17 cellular contexts compared by ENCODE assay signal in genomic region chr11:65212226-65212801, GRCh38. TPM values are rescaled to one million over a fixed set of nuclear protein-coding genes. Genes with fewer than 3 reads are reported as not detected.
DNase-seq lines count a peak whose midpoint lies in the region; ATAC-seq, FAIRE-seq and TF ChIP-seq lines count a peak whose summit lies in the region.
"Had no signal": no experiment of that assay in that cellular context is flagged by ENCODE, and none has a peak within 500 bp of the region (broad histone marks: within the 10 kb centered on the region; RNA-seq: fewer than 3 reads in every experiment).

No MANE protein-coding gene starts in this region.

- POLR2A ChIA-PET in IMR-90 (lab: Charles Lee; ENCODE audit: unreplicated experiment): no interaction called here
- POLR2A ChIA-PET in endothelial cell of umbilical vein (lab: Charles Lee): no interaction called here

- H2AK5ac ChIP-seq in IMR-90 (ENCODE audit: low read depth, low read length): no peak overlapping the region

- no peak overlapping the region for H3K56ac ChIP-seq in IMR-90 (ENCODE audit: extremely low read depth, insufficient read depth, low read length)

- no peak overlapping the region for H2AK9ac ChIP-seq in IMR-90 (replicated peaks; ENCODE audit: low read depth, low read length, poor library complexity)

- H4K20me1 ChIP-seq in IMR-90 (ENCODE audit: insufficient read depth, low read length) (no peaks in the 10 kb centered on the region), endothelial cell of umbilical vein (replicated peaks; ENCODE audit: control insufficient read depth, extremely low read depth, insufficient read depth, low read length) (no peaks in the 10 kb centered on the region)

- no peak overlapping the region for H3K18ac ChIP-seq in IMR-90 (ENCODE audit: low read depth, low read length)

- no peaks in the 10 kb centered on the region for H3K9me3 ChIP-seq in IMR-90 (ENCODE audit: control insufficient read depth, insufficient read depth, low read length)
- no peaks in the 10 kb centered on the region for H3K9me3 ChIP-seq in endothelial cell of umbilical vein (replicated peaks; ENCODE audit: control insufficient read depth, insufficient read depth, low read length)
- no peaks in the 10 kb centered on the region for H3K9me3 ChIP-seq in neutrophil
- H3K9me3 ChIP-seq: left ventricle myocardium inferior, pancreas, suprapubic skin had no signal

- H3K23ac ChIP-seq in IMR-90 (ENCODE audit: low read depth, low read length): no peak overlapping the region

- H2BK120ac ChIP-seq in IMR-90 (ENCODE audit: low read depth, low read length): no peak overlapping the region

- H3K14ac ChIP-seq in IMR-90 (replicated peaks; ENCODE audit: low read depth, low read length): no peak overlapping the region

- BruUV-seq in IMR-90 (replicated peaks; lab: Mats Ljungman, UMichigan): no TSS peak
- BruUV-seq in endothelial cell of umbilical vein (replicated peaks; lab: Mats Ljungman, UMichigan): no TSS peak

- dilution Hi-C loops in IMR-90 (cut with HindIII; ENCODE audit: low sequenced_read_pairs, unreplicated experiment) (no loop called here), endothelial cell of umbilical vein (cut with MboI; ENCODE audit: extremely low pct_ligation_motif_present, low sequenced_read_pairs) (no loop called here)

- in situ Hi-C loops in GM13977 (cut with MboI; ENCODE audit: low pct_unique_long_range_greater_than_20kb, low sequenced_read_pairs, unreplicated experiment) (no loop called here), IMR-90 (cut with MboI; ENCODE audit: low sequenced_read_pairs) (no loop called here)

- H3K27ac ChIP-seq in IMR-90 (ENCODE audit: insufficient read depth, low read length) (no peak overlapping the region), endothelial cell of umbilical vein (ENCODE audit: insufficient read depth, low read depth, low read length) (no peak overlapping the region), neutrophil (peak overlapping the region; percentile 15)
- H3K27ac ChIP-seq: left ventricle myocardium inferior, pancreas, skin epidermis, suprapubic skin, VCaP had no signal

- H3K9me1 ChIP-seq in IMR-90 (ENCODE audit: insufficient read depth, low read length) (peaks cover 4% of the 10 kb centered on the region; the same call in 1 of the 2 replicates), endothelial cell of umbilical vein (replicated peaks; ENCODE audit: control insufficient read depth, extremely low read depth, insufficient read depth, low read length) (no peaks in the 10 kb centered on the region)

- H2BK15ac ChIP-seq in IMR-90 (ENCODE audit: low read depth, low read length): no peak overlapping the region

- DNase-seq in GM13977 (ENCODE audit: low spot score): peak; percentile 18
- no peak for DNase-seq in IMR-90
- no peak for DNase-seq in endothelial cell of umbilical vein (ENCODE audit: low read depth, low spot score)
- no peak for DNase-seq in occipital lobe (lab: John Stamatoyannopoulos, UW)
- DNase-seq in SKM-1 (lab: John Stamatoyannopoulos, UW; ENCODE audit: unreplicated experiment): no peak
- DNase-seq: amygdala; left ventricle myocardium inferior; NCI-H146; NCI-H446 treated with DMSO at 0.1 percent for 48 hours; stimulated activated CD4-positive, alpha-beta T cell treated with anti-CD3 and anti-CD28 coated beads, Interleukin-4, amount 100 ng/mL, for 24 hours had no signal

- H3K4me1 ChIP-seq in IMR-90 (ENCODE audit: control insufficient read depth, insufficient read depth, low read length): peaks cover 5% of the 10 kb centered on the region
- no peaks in the 10 kb centered on the region for H3K4me1 ChIP-seq in endothelial cell of umbilical vein (ENCODE audit: control insufficient read depth, extremely low read depth, insufficient read depth, low read length)
- peaks cover 56 to 60% of the 10 kb centered on the region in 2 experiments for H3K4me1 ChIP-seq in neutrophil (ENCODE audit: control insufficient read depth in 1 of 2, insufficient read depth in 1 of 2, low read depth in 1 of 2, low read length in 1 of 2)
- H3K4me1 ChIP-seq: pancreas, suprapubic skin had no signal

- H3K4me2 ChIP-seq in IMR-90 (ENCODE audit: low read depth, low read length): no peak overlapping the region
- no peak overlapping the region for H3K4me2 ChIP-seq in endothelial cell of umbilical vein (ENCODE audit: insufficient read depth, low read length)

- intact Hi-C loops in IMR-90 (cut with micrococcal nuclease): no loop called here
- intact Hi-C loops in endothelial cell of umbilical vein (cut with micrococcal nuclease): no loop called here

- H3K36me3 ChIP-seq in IMR-90 (ENCODE audit: control insufficient read depth, insufficient read depth, low read length) (peaks cover 38% of the 10 kb centered on the region), endothelial cell of umbilical vein (ENCODE audit: control insufficient read depth in 2 of 2, extremely low read depth in 1 of 2, insufficient read depth in 2 of 2, low read length in 2 of 2) (peaks cover 0 to 31% of the 10 kb centered on the region in 2 experiments), neutrophil (peaks cover 52% of the 10 kb centered on the region)

- no peak for TF ChIP-seq CTCF in GM13977 (IDR thresholded peaks at IDR 0.05; ENCODE audit: extremely low read depth, insufficient read depth, missing control alignments)
- no peak for TF ChIP-seq CTCF in IMR-90 (conservative IDR thresholded peaks at IDR 0.05; ENCODE audit: low read depth, low read length)
- TF ChIP-seq CTCF in endothelial cell of umbilical vein (IDR thresholded peaks at IDR 0.05; ENCODE audit: extremely low read depth in 1 of 2, insufficient read depth in 1 of 2, low read depth in 1 of 2, low read length in 2 of 2): no peak
- TF ChIP-seq CTCF in neutrophil (IDR thresholded peaks at IDR 0.05): no peak

- H2AFZ ChIP-seq in IMR-90 (replicated peaks; ENCODE audit: low read length, poor library complexity) (no peak overlapping the region), endothelial cell of umbilical vein (ENCODE audit: low read depth, low read length) (no peak overlapping the region)

- H3K4ac ChIP-seq in IMR-90 (ENCODE audit: low read depth, low read length): no peak overlapping the region

- no peak overlapping the region for H2BK20ac ChIP-seq in IMR-90 (ENCODE audit: low read depth, low read length)

- no peak overlapping the region for H4K5ac ChIP-seq in IMR-90 (ENCODE audit: low read depth, low read length)

- no peak overlapping the region for H4K91ac ChIP-seq in IMR-90 (ENCODE audit: insufficient read depth, low read depth, low read length)

- peaks cover 0 to 4% of the 10 kb centered on the region in 2 experiments; a peak in 1 of 4 replicates for H3K79me1 ChIP-seq in IMR-90 (ENCODE audit: low read depth in 1 of 2, low read length in 2 of 2)

- no peak overlapping the region for H4K8ac ChIP-seq in IMR-90 (ENCODE audit: low read depth in 2 of 2, low read length in 2 of 2)

- H3K27me3 ChIP-seq in IMR-90 (ENCODE audit: control insufficient read depth, insufficient read depth, low read length) (no peaks in the 10 kb centered on the region), endothelial cell of umbilical vein (ENCODE audit: control insufficient read depth in 2 of 2, insufficient read depth in 2 of 2, low read length in 2 of 2) (no peaks in the 10 kb centered on the region), neutrophil (no peaks in the 10 kb centered on the region)
- H3K27me3 ChIP-seq: pancreas, suprapubic skin had no signal

- TF ChIP-seq POLR2A in IMR-90 (IDR thresholded peaks at IDR 0.05; ENCODE audit: low read depth, low read length) (no peak), endothelial cell of umbilical vein (IDR thresholded peaks at IDR 0.05; ENCODE audit: low read depth, low read length) (peak; percentile 15)

- no peak overlapping the region for H3K4me3 ChIP-seq in IMR-90 (ENCODE audit: insufficient read depth, low read depth, low read length)
- no peak overlapping the region for H3K4me3 ChIP-seq in endothelial cell of umbilical vein (replicated peaks in 1 of 3; ENCODE audit: insufficient read depth in 1 of 3, low read depth in 1 of 3, low read length in 3 of 3)
- no peak overlapping the region for H3K4me3 ChIP-seq in neutrophil (ENCODE audit: low read depth in 1 of 2, low read length in 1 of 2)
- H3K4me3 ChIP-seq: left ventricle myocardium inferior, pancreas, skin epidermis, suprapubic skin had no signal

- WGBS in IMR-90 (ENCODE audit: extremely low coverage in 2 of 2, insufficient read length in 1 of 2), 2 experiments: 92% methylated on average over 2 of the region's 13 CpGs; no CpG with 5 or more reads in 1 of the 2 experiments

- no peak for FAIRE-seq in endothelial cell of umbilical vein (lab: Jason Lieb, UNC)
- FAIRE-seq: pancreas had no signal

- ATAC-seq in IMR-90 (ENCODE audit: low read depth): 0 out of 2 replicates have a peak, but pooled peaks have one; percentile 25
- no peak for ATAC-seq in HG03139 (IDR thresholded peaks at IDR 0.05; ENCODE audit: unreplicated experiment)

- CTCF ChIA-PET in IMR-90 (lab: Yijun Ruan, JAX): no interaction called here
- CTCF ChIA-PET in endothelial cell of umbilical vein (lab: Charles Lee): interaction anchor here (1.9 to 3.6 kb wide), 2 partner anchors 13 to 117 kb away, joined by 8 to 15 read pairs; no protein-coding TSS in a partner anchor

- H2BK5ac ChIP-seq in IMR-90 (ENCODE audit: low read depth, low read length, poor library complexity, severe bottlenecking): no peak overlapping the region

- no peak overlapping the region for H3K9ac ChIP-seq in IMR-90 (ENCODE audit: low read depth, low read length)
- H3K9ac ChIP-seq in endothelial cell of umbilical vein (replicated peaks; ENCODE audit: extremely low read depth, insufficient read depth, low read length): no peak overlapping the region

- H3K79me2 ChIP-seq in endothelial cell of umbilical vein (ENCODE audit: control insufficient read depth, insufficient read depth, low read length): no peaks in the 10 kb centered on the region

- no peak for TF ChIP-seq RAD21 in IMR-90 (IDR thresholded peaks at IDR 0.05; ENCODE audit: low read length)

RNA-seq across cellular contexts. Expression of gene CAPN1, which starts 30.6 kb away (rescaled TPM):
- 62.8 and 110 TPM in 2 replicates for total RNA-seq in IMR-90 (2012; rRNA removed)
- 182 and 263 TPM in 2 replicates for polyA plus RNA-seq in IMR-90 (2012; rRNA removed)
- 108 and 165 TPM in 2 replicates for polyA plus RNA-seq in IMR-90 (2012; cell fraction: cytosol; rRNA removed)
- 150 and 381 TPM in 2 replicates for polyA plus RNA-seq in IMR-90 (2012; cell fraction: nucleus; rRNA removed; ENCODE audit: low replicate concordance)
- total RNA-seq in endothelial cell of umbilical vein: 201 and 217 TPM in 2 replicates
- 218 and 293 TPM in 2 replicates for polyA plus RNA-seq in endothelial cell of umbilical vein
- 104 and 130 TPM in 2 replicates for polyA plus RNA-seq in endothelial cell of umbilical vein (2011; cell fraction: cytosol; rRNA removed)
- polyA plus RNA-seq in endothelial cell of umbilical vein (2011; cell fraction: nucleus; rRNA removed): 220 and 267 TPM in 2 replicates
- polyA plus RNA-seq in endothelial cell of umbilical vein (2012): 180 and 197 TPM in 2 replicates
- 155 and 183 TPM in 2 replicates for polyA minus RNA-seq in endothelial cell of umbilical vein
- 76.0 TPM for polyA minus RNA-seq in endothelial cell of umbilical vein (2011; cell fraction: cytosol; rRNA and poly(A)+ RNA removed)
- 79.3 and 107 TPM in 2 replicates for polyA minus RNA-seq in endothelial cell of umbilical vein (2011; cell fraction: nucleus; rRNA and poly(A)+ RNA removed)
- total RNA-seq in occipital lobe: 56.5 TPM

RNA-seq across cellular contexts. Expression of gene SPDYC, which starts 42.3 kb away (rescaled TPM):
- not detected in 2 replicates for total RNA-seq in IMR-90 (2012; rRNA removed)
- not detected in 2 replicates for polyA plus RNA-seq in IMR-90 (2012; rRNA removed)
- polyA plus RNA-seq in IMR-90 (2012; cell fraction: cytosol; rRNA removed): not detected in 2 replicates
- polyA plus RNA-seq in IMR-90 (2012; cell fraction: nucleus; rRNA removed; ENCODE audit: low replicate concordance): not detected in 2 replicates
- total RNA-seq in endothelial cell of umbilical vein: not detected in 2 replicates
- not detected in 2 replicates for polyA plus RNA-seq in endothelial cell of umbilical vein
- not detected in 2 replicates for polyA plus RNA-seq in endothelial cell of umbilical vein (2011; cell fraction: cytosol; rRNA removed)
- not detected in 2 replicates for polyA plus RNA-seq in endothelial cell of umbilical vein (2011; cell fraction: nucleus; rRNA removed)
- not detected in 2 replicates for polyA plus RNA-seq in endothelial cell of umbilical vein (2012)
- 0.40 TPM in 1 of 2 replicates, not detected in the other for polyA minus RNA-seq in endothelial cell of umbilical vein
- not detected for polyA minus RNA-seq in endothelial cell of umbilical vein (2011; cell fraction: cytosol; rRNA and poly(A)+ RNA removed)
- not detected in 2 replicates for polyA minus RNA-seq in endothelial cell of umbilical vein (2011; cell fraction: nucleus; rRNA and poly(A)+ RNA removed)
- not detected for total RNA-seq in occipital lobe
- total RNA-seq: left ventricle myocardium inferior, pancreas, Right ventricle myocardium inferior, suprapubic skin had no signal

RNA-seq across cellular contexts. Expression of gene POLA2, which starts 49.4 kb away (rescaled TPM):
- total RNA-seq in IMR-90 (2012; rRNA removed) (12.2 and 14.2 TPM in 2 replicates), endothelial cell of umbilical vein (24.0 and 25.4 TPM in 2 replicates), occipital lobe (0.94 TPM)
- polyA plus RNA-seq in IMR-90 (2012; rRNA removed) (17.3 and 19.9 TPM in 2 replicates), endothelial cell of umbilical vein (30.0 and 36.2 TPM in 2 replicates)
- polyA plus RNA-seq in IMR-90 (2012; cell fraction: cytosol; rRNA removed): 7.9 and 20.1 TPM in 2 replicates
- 12.7 and 14.4 TPM in 2 replicates for polyA plus RNA-seq in IMR-90 (2012; cell fraction: nucleus; rRNA removed; ENCODE audit: low replicate concordance)
- 25.5 and 28.6 TPM in 2 replicates for polyA plus RNA-seq in endothelial cell of umbilical vein (2011; cell fraction: cytosol; rRNA removed)
- polyA plus RNA-seq in endothelial cell of umbilical vein (2011; cell fraction: nucleus; rRNA removed): 40.1 and 48.1 TPM in 2 replicates
- polyA plus RNA-seq in endothelial cell of umbilical vein (2012): 13.7 and 21.1 TPM in 2 replicates
- polyA minus RNA-seq in endothelial cell of umbilical vein: 31.0 and 41.0 TPM in 2 replicates
- 51.4 TPM for polyA minus RNA-seq in endothelial cell of umbilical vein (2011; cell fraction: cytosol; rRNA and poly(A)+ RNA removed)
- polyA minus RNA-seq in endothelial cell of umbilical vein (2011; cell fraction: nucleus; rRNA and poly(A)+ RNA removed): 19.8 and 37.0 TPM in 2 replicates
